ENCODE assay signal across 1 cellular context in genomic region chr4:2937986-2938385, GRCh38.
TF ChIP-seq lines count a peak whose summit lies in the region.

No MANE protein-coding gene starts in this region.

TF ChIP-seq in SK-N-SH treated with all-trans-retinoic acid at 6 μM for 48 hours, 23 proteins besides CTCF, POLR2A, EP300 and RAD21 (continued from another document):
- TF ChIP-seq TSHZ2 (CRISPR knock-in tag; IDR thresholded peaks at IDR 0.05), result no peak
- no peak for TF ChIP-seq ISL1 (CRISPR knock-in tag; IDR thresholded peaks at IDR 0.05)
- no peak for TF ChIP-seq CSDC2 (CRISPR knock-in tag; IDR thresholded peaks at IDR 0.05)
- TF ChIP-seq BACH2 (CRISPR knock-in tag; IDR thresholded peaks at IDR 0.05; ENCODE audit: borderline replicate concordance), result no peak
- TF ChIP-seq ARNTL (CRISPR knock-in tag; IDR thresholded peaks at IDR 0.05; ENCODE audit: borderline replicate concordance, low read depth), result no peak
- TF ChIP-seq CREB5 (CRISPR knock-in tag; IDR thresholded peaks at IDR 0.05; ENCODE audit: low read depth), result no peak
- no peak for TF ChIP-seq RARB (CRISPR knock-in tag; IDR thresholded peaks at IDR 0.05)
- TF ChIP-seq TOX (CRISPR knock-in tag; IDR thresholded peaks at IDR 0.05; ENCODE audit: borderline replicate concordance), result no peak
- TF ChIP-seq ZC3H10 (CRISPR knock-in tag; IDR thresholded peaks at IDR 0.05), result no peak
